ENCODE assay signal across 21 cellular contexts in the genomic region with DNA sequence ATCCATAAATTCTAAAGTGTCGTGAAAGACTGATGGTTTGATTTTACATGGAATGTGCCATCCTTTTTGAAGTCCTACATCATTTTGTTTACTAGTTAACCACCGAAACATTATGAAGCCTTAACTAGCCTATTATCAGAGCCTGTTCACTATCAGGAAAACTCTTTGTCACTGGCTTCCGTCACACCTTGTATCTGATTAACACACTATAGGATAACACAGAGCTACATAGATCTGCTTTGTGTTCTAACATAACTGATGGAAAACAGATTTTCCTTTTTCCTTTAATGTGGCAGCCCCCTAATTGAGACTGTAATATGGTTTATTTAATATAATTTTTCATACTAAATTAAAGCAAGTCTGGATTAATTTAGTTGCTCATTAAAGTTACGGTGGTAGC.
DNase-seq lines count a peak whose midpoint lies in the region; ATAC-seq, FAIRE-seq and TF ChIP-seq lines count a peak whose summit lies in the region.
"Had no signal": no experiment of that assay in that cellular context is flagged by ENCODE, and none has a peak within 500 bp of the region (broad histone marks: within the 10 kb centered on the region; RNA-seq: fewer than 3 reads in every experiment).

No MANE protein-coding gene starts in this region.

- WGBS in mesendoderm (ENCODE audit: extremely low coverage, insufficient coverage, low lambda C conversion rate), result no CpG with 5 or more reads among the region's 4 CpGs

- no peaks in the 10 kb centered on the region for H3K79me1 ChIP-seq in mesendoderm (ENCODE audit: low read length)

- H3K4ac ChIP-seq in mesendoderm (ENCODE audit: low read depth, low read length), result no peak overlapping the region

- DNase-seq in D721Med (ENCODE audit: insufficient read length, low spot score), result no peak
- DNase-seq in mesendoderm, result peak; percentile 58
- no peak for DNase-seq in KG1 (lab: John Stamatoyannopoulos, UW)
- DNase-seq in activated CD4-positive, alpha-beta T cell treated with anti-CD3 and anti-CD28 coated beads for 4 hours, result no peak
- DNase-seq: 8988T; ACHN; AML-193; BE2C; CD4-positive, alpha-beta T cell; CD8-positive, alpha-beta memory T cell; DND-41; GOT3; HFFc6 had no signal

- H3K79me2 ChIP-seq in mesendoderm (ENCODE audit: control insufficient read depth, insufficient read depth, low read length), result no peaks in the 10 kb centered on the region

- no peaks in the 10 kb centered on the region for H3K4me1 ChIP-seq in HUES6 (ENCODE audit: control insufficient read depth, insufficient read depth, low read length)
- H3K4me1 ChIP-seq in mesendoderm (ENCODE audit: control insufficient read depth, low read depth, low read length), result no peaks in the 10 kb centered on the region
- H3K4me1 ChIP-seq: A549; BE2C; BLaER1 treated with 17β-estradiol and CSF1 and Interleukin-3, amounts not matched to agents 10 nM and 100 nM; HAP-1 had no signal

- no peak overlapping the region for H2BK5ac ChIP-seq in mesendoderm (ENCODE audit: low read length)

- H3K4me3 ChIP-seq in HUES6 (ENCODE audit: low read depth, low read length) (no peak overlapping the region), mesendoderm (ENCODE audit: low read length) (no peak overlapping the region)
- H3K4me3 ChIP-seq: A549; BLaER1 treated with 17β-estradiol and CSF1 and Interleukin-3, amounts not matched to agents 10 nM and 100 nM; HAP-1 had no signal

- TF ChIP-seq CTCF in D721Med (IDR thresholded peaks at IDR 0.05; ENCODE audit: insufficient read depth, missing control alignments), result no peak

- ATAC-seq in GM21447 (IDR thresholded peaks at IDR 0.05; ENCODE audit: unreplicated experiment), result no peak
- ATAC-seq: A549 had no signal

- peak; percentile 88 for FAIRE-seq in D721Med (lab: Jason Lieb, UNC)
- FAIRE-seq: A549, G401.6, GM12892, H54 had no signal

- H2BK120ac ChIP-seq in mesendoderm (ENCODE audit: low read depth, low read length), result no peak overlapping the region

- no peak overlapping the region for H3K56ac ChIP-seq in mesendoderm (ENCODE audit: low read length)

- no peak overlapping the region for H3K23ac ChIP-seq in mesendoderm (ENCODE audit: low read length)

- H3K27ac ChIP-seq in HUES6 (ENCODE audit: low read depth, low read length) (peak overlapping the region; percentile 41; the same call in 1 of the 2 replicates), mesendoderm (ENCODE audit: low read depth, low read length) (no peak overlapping the region)
- H3K27ac ChIP-seq: A549; BLaER1 treated with 17β-estradiol and CSF1 and Interleukin-3, amounts not matched to agents 10 nM and 100 nM had no signal

- H4K8ac ChIP-seq in mesendoderm (ENCODE audit: low read depth, low read length), result no peak overlapping the region

- no peak overlapping the region for H2AK5ac ChIP-seq in mesendoderm (ENCODE audit: low read length)

- H3K18ac ChIP-seq in mesendoderm (ENCODE audit: low read length), result no peak overlapping the region

- H3K36me3 ChIP-seq in HUES6 (ENCODE audit: control insufficient read depth, insufficient read depth, low read length), result no peaks in the 10 kb centered on the region
- no peaks in the 10 kb centered on the region for H3K36me3 ChIP-seq in mesendoderm (ENCODE audit: control insufficient read depth, insufficient read depth, low read length)
- H3K36me3 ChIP-seq: BE2C, HAP-1 had no signal

- no peak overlapping the region for H2BK15ac ChIP-seq in mesendoderm (replicated peaks; ENCODE audit: low read depth)

- no peaks in the 10 kb centered on the region for H3K9me3 ChIP-seq in HUES6 (ENCODE audit: control insufficient read depth, insufficient read depth, low read depth, low read length)
- H3K9me3 ChIP-seq: A549; BE2C; BLaER1 treated with 17β-estradiol and CSF1 and Interleukin-3, amounts not matched to agents 10 nM and 100 nM; HAP-1 had no signal

- no peaks in the 10 kb centered on the region for H3K27me3 ChIP-seq in HUES6 (ENCODE audit: control insufficient read depth, insufficient read depth, low read length)
- no peaks in the 10 kb centered on the region for H3K27me3 ChIP-seq in mesendoderm (ENCODE audit: insufficient read depth, low read length, poor library complexity)
- H3K27me3 ChIP-seq: BE2C; BLaER1 treated with 17β-estradiol and CSF1 and Interleukin-3, amounts not matched to agents 10 nM and 100 nM had no signal

- H3K9ac ChIP-seq in HUES6 (ENCODE audit: low read length) (no peak overlapping the region), mesendoderm (ENCODE audit: low read length) (no peak overlapping the region)
- H3K9ac ChIP-seq: BLaER1 treated with 17β-estradiol and CSF1 and Interleukin-3, amounts not matched to agents 10 nM and 100 nM had no signal

- H4K5ac ChIP-seq in mesendoderm (ENCODE audit: low read length), result no peak overlapping the region

- H3K4me2 ChIP-seq in mesendoderm (ENCODE audit: low read length), result no peak overlapping the region
- H3K4me2 ChIP-seq: A549; BLaER1 treated with 17β-estradiol and CSF1 and Interleukin-3, amounts not matched to agents 10 nM and 100 nM had no signal
